8 cellular contexts compared by ENCODE assay signal in the genomic region with DNA sequence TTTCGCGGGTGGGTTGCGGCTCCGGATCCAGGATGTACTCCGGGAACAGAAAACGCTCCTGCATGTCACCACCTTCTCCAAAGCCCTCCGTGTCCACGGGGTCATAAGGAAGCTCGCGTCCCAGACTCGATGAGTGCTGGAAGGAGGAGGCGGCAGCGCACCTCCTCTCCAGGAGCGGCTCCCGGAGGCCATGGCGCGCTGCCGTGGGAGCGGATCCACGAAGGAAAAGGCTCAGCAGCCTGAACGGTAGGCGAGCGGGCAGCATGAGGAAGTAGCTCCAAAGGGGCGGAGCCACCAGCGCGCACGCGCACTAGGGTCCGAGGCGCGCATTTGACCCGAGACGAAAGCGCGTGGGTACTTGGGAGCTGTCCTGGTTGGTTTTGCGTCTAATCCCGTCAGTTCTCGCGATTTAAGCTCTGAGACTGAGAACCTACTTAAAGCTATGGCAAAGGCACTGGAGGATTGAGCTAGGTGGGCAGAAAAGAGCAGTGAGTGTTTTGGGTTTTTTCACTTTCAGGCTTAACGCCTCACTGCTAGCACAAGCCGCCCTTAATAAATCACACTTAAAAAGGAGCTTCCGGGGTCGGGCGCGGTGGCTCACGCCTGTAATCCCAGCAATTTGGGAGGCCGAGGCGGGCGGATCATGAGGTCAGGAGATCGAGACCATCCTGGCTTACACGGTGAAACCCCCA. TPM values are rescaled to one million over a fixed set of nuclear protein-coding genes. Genes with fewer than 3 reads are reported as not detected.
DNase-seq lines count a peak whose midpoint lies in the region; ATAC-seq, FAIRE-seq and TF ChIP-seq lines count a peak whose summit lies in the region.

A gene (minus strand): TSS at position 286 of the 692 bp plus-strand sequence. CDS start 21 bp downstream, at position 265.

- H3K9me3 ChIP-seq in right atrium auricular region (peaks cover 0 to 14% of the 10 kb centered on the region in 2 donors), psoas muscle (peaks cover 3% of the 10 kb centered on the region)

- WGBS in psoas muscle, 3 donors: 0% methylated on average over 51 of the region's 51 CpGs

- H3K4me3 ChIP-seq in right atrium auricular region (peak within 1 kb of the TSS; percentile 82 to 98), psoas muscle (peak within 1 kb of the TSS; percentile 86)

- peak; percentile 61 for FAIRE-seq in urothelium cell line (lab: Jason Lieb, UNC)

- H3K27me3 ChIP-seq in right atrium auricular region (no peaks in the 10 kb centered on the region), psoas muscle (ENCODE audit: insufficient read depth in 3 of 3, low read length in 2 of 3) (no peaks in the 10 kb centered on the region)

- H3K36me3 ChIP-seq in right atrium auricular region (peaks cover 21% of the 10 kb centered on the region), psoas muscle (ENCODE audit: insufficient read depth in 1 of 2, low read depth in 1 of 2) (peaks cover 7 to 19% of the 10 kb centered on the region in 2 donors)

- intact Hi-C loops in T-helper 2 cell treated with Interferon-gamma antibody and Interleukin-4, amounts not matched to agents 100 ng/mL and 5 ng/mL, for 36 hours (cut with micrococcal nuclease): loop anchor here (1.0 to 10.0 kb wide), 9 partner anchors 68 to 1580 kb away; a partner anchor contains a TSS
- intact Hi-C loops in psoas muscle (cut with DNase I): loop anchor here (5.0 to 10.0 kb wide), 2 partner anchors 63 to 70 kb away; a partner anchor contains a TSS

- DNase-seq in NCI-H187 treated with DMSO at 0.1 percent for 48 hours (lab: John Stamatoyannopoulos, UW): peak; percentile 93
- DNase-seq in anterior cingulate cortex (lab: John Stamatoyannopoulos, UW): peak; percentile 84 to 98 (median 94)
- peak; percentile 99 for DNase-seq in right atrium auricular region (ENCODE audit: low spot score)
- peak; percentile 98 for DNase-seq in psoas muscle
- peak; percentile 98 for DNase-seq in urothelium cell line (ENCODE audit: low spot score)

- TF ChIP-seq CTCF in right atrium auricular region (IDR thresholded peaks at IDR 0.05): no peak
- no peak for TF ChIP-seq CTCF in psoas muscle (IDR thresholded peaks at IDR 0.05)

- H3K27ac ChIP-seq in right atrium auricular region (peak within 1 kb of the TSS; percentile 92 to 95), psoas muscle (peak within 1 kb of the TSS; percentile 88)

- H3K4me1 ChIP-seq in right atrium auricular region: peaks cover 0 to 55% of the 10 kb centered on the region in 2 donors
- peaks cover 32% of the 10 kb centered on the region for H3K4me1 ChIP-seq in psoas muscle

- ATAC-seq in GM18499 (IDR thresholded peaks at IDR 0.05; ENCODE audit: insufficient read depth, unreplicated experiment) (peak; percentile 83), HG02943 (IDR thresholded peaks at IDR 0.05; ENCODE audit: low read depth, unreplicated experiment) (peak; percentile 87), psoas muscle (peak; percentile 90 to 92 (median 91))

RNA-seq across cellular contexts. Expression of the gene that starts here (rescaled TPM):
- 17.7 and 18.4 TPM in 2 replicates for total RNA-seq in T-helper 2 cell treated with Interferon-gamma antibody and Interleukin-4, amounts not matched to agents 100 ng/mL and 5 ng/mL, for 36 hours
- total RNA-seq in right atrium auricular region (10 to 100 TPM; 11.8 to 17.2 TPM), psoas muscle (10 to 100 TPM; 11.3 to 19.9 (median 15.3) TPM)
- 10 to 100 TPM; 14.3 to 16.8 (median 15.9) TPM for polyA plus RNA-seq in psoas muscle

Comparison
In these comparisons a context has a peak if more than half of its experiments do, and no peak if none do; other contexts are left out.
1. Peak in every context shown above with its lines: DNase-seq, ATAC-seq, H3K4me3 ChIP-seq and H3K27ac ChIP-seq.